In the genomic region with DNA sequence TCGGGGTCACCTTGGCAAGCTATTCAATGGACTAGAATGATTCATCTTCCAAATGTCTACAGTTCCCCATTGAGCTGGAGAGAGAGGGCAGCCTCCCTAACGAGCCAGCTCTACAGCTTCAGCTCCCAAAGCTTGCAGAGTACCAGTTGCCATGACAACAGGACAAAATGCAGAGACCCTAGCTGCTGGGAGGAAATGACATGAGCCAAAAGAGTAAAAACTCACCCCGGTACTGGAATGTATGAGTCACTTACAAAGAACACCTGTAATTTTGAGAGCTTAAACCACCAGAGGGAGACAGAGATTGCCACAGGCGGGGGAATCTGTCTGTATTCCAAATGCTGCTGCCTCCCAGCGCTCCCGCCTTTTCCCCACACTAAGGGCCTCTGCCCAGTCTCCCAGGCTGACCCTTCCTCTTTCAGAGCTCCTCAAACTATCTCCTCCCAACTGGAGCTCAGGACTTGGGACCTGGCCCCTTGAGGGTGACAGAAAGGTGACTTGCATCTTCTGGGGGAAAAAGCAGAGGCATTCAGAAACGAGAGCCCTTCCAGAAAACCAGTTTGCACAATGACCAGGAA, we compare ENCODE assay signal across 8 cellular contexts.
DNase-seq lines count a peak whose midpoint lies in the region; ATAC-seq and TF ChIP-seq lines count a peak whose summit lies in the region.

No MANE protein-coding gene starts in this region.

- DNase-seq in COLO668 (lab: John Stamatoyannopoulos, UW; ENCODE audit: unreplicated experiment), result peak; percentile 26
- peak; percentile 73 for DNase-seq in NCI-H82 (lab: John Stamatoyannopoulos, UW)
- DNase-seq in activated CD8-positive, alpha-beta memory T cell treated with anti-CD3 and anti-CD28 coated beads, Interleukin-2, amount 10 ng/mL, durations not matched to agents 7 days and 5 days, result peak; percentile 78
- DNase-seq in fibroblast of lung (ENCODE audit: low read depth in 2 of 2), result peak; percentile 63 to 91
- peak; percentile 74 for DNase-seq in neuronal stem cell (ENCODE audit: low spot score)
- DNase-seq in tibial artery, result no peak

- peak overlapping the region; percentile 28 for H3K27ac Mint-ChIP-seq in activated CD8-positive, alpha-beta memory T cell treated with anti-CD3 and anti-CD28 coated beads, Interleukin-2, amount 10 ng/mL, durations not matched to agents 7 days and 5 days

- no peak overlapping the region for H2BK12ac ChIP-seq in neuronal stem cell (ENCODE audit: low read length)

- TF ChIP-seq CTCF in fibroblast of lung (conservative IDR thresholded peaks at IDR 0.05 in 1 of 2, IDR thresholded peaks at IDR 0.05 in 1 of 2; ENCODE audit: low read depth in 1 of 2, low read length in 2 of 2) (peak; percentile 39 to 69), tibial artery (IDR thresholded peaks at IDR 0.05) (peak; percentile 10 to 15)

- H3K4me3 Mint-ChIP-seq in activated CD8-positive, alpha-beta memory T cell treated with anti-CD3 and anti-CD28 coated beads, Interleukin-2, amount 10 ng/mL, durations not matched to agents 7 days and 5 days, result no peak overlapping the region

- H3K9me3 ChIP-seq in fibroblast of lung (ENCODE audit: control insufficient read depth, insufficient read depth, low read depth, low read length) (no peaks in the 10 kb centered on the region), neuronal stem cell (replicated peaks in 1 of 2; ENCODE audit: control insufficient read depth in 2 of 2, insufficient read depth in 1 of 2, low read depth in 1 of 2, low read length in 2 of 2) (no peaks in the 10 kb centered on the region), tibial artery (no peaks in the 10 kb centered on the region)

- no peak overlapping the region for H3K23ac ChIP-seq in neuronal stem cell (ENCODE audit: low read depth, low read length, poor library complexity)

- H3K4me1 ChIP-seq in fibroblast of lung (ENCODE audit: control insufficient read depth, extremely low read depth, insufficient read depth, low read length) (no peaks in the 10 kb centered on the region), neuronal stem cell (ENCODE audit: control insufficient read depth in 2 of 2, insufficient read depth in 1 of 2, low read depth in 1 of 2, low read length in 2 of 2) (peaks cover 12 to 15% of the 10 kb centered on the region in 2 donors), tibial artery (no peaks in the 10 kb centered on the region)

- H3K79me1 ChIP-seq in neuronal stem cell (ENCODE audit: low read depth, low read length), result peaks cover 1% of the 10 kb centered on the region

- H3K4me2 ChIP-seq in fibroblast of lung (ENCODE audit: extremely low read depth, insufficient read depth, low read length) (no peak overlapping the region), neuronal stem cell (ENCODE audit: insufficient read depth, low read length, poor library complexity, severe bottlenecking) (no peak overlapping the region)

- no peaks in the 10 kb centered on the region for H3K36me3 ChIP-seq in fibroblast of lung (ENCODE audit: control insufficient read depth, insufficient read depth, low read length)
- H3K36me3 ChIP-seq in neuronal stem cell (replicated peaks in 1 of 2; ENCODE audit: control insufficient read depth in 2 of 2, insufficient read depth in 2 of 2, low read length in 2 of 2), result no peaks in the 10 kb centered on the region
- no peaks in the 10 kb centered on the region for H3K36me3 ChIP-seq in tibial artery

- H3K18ac ChIP-seq in neuronal stem cell (ENCODE audit: low read length), result peak overlapping the region; percentile 72

- H3K9me3 Mint-ChIP-seq in activated CD8-positive, alpha-beta memory T cell treated with anti-CD3 and anti-CD28 coated beads, Interleukin-2, amount 10 ng/mL, durations not matched to agents 7 days and 5 days (ENCODE audit: low read depth), result no peaks in the 10 kb centered on the region

- no peak overlapping the region for H2AK5ac ChIP-seq in neuronal stem cell (ENCODE audit: low read depth, low read length)

- H2AFZ ChIP-seq in fibroblast of lung (ENCODE audit: low read length), result no peak overlapping the region
- H2AFZ ChIP-seq in neuronal stem cell (ENCODE audit: low read length), result peak overlapping the region; percentile 93

- H3K36me3 Mint-ChIP-seq in activated CD8-positive, alpha-beta memory T cell treated with anti-CD3 and anti-CD28 coated beads, Interleukin-2, amount 10 ng/mL, durations not matched to agents 7 days and 5 days, result no peaks in the 10 kb centered on the region

- CTCF ChIA-PET in activated CD8-positive, alpha-beta memory T cell treated with anti-CD3 and anti-CD28 coated beads, Interleukin-2, amount 10 ng/mL, durations not matched to agents 7 days and 5 days (lab: Charles Lee), result interaction anchor here (0.7 to 3.7 kb wide), 23 partner anchors 9 to 590 kb away, joined by 3 to 24 read pairs (median 4); a partner anchor contains a TSS

- no peaks in the 10 kb centered on the region for H4K20me1 ChIP-seq in fibroblast of lung (ENCODE audit: control insufficient read depth, extremely low read depth, insufficient read depth, low read length)

- no peak overlapping the region for H2BK120ac ChIP-seq in neuronal stem cell (ENCODE audit: low read depth, low read length)

- H3K4ac ChIP-seq in neuronal stem cell (ENCODE audit: low read length), result no peak overlapping the region

- no peak overlapping the region for H3K27ac ChIP-seq in fibroblast of lung (ENCODE audit: insufficient read depth, low read length)
- no peak overlapping the region for H3K27ac ChIP-seq in neuronal stem cell (replicated peaks; ENCODE audit: low read length)
- no peak overlapping the region for H3K27ac ChIP-seq in tibial artery

- H2BK5ac ChIP-seq in neuronal stem cell (ENCODE audit: low read length), result no peak overlapping the region

- no CpG with 5 or more reads among the region's 7 CpGs for WGBS in neuronal stem cell (ENCODE audit: extremely low coverage in 2 of 2, insufficient read length in 2 of 2, insufficient replicate concordance in 1 of 2), 2 donors

- ATAC-seq in GM19351 (IDR thresholded peaks at IDR 0.05; ENCODE audit: unreplicated experiment) (peak; percentile 94), HG03354 (IDR thresholded peaks at IDR 0.05; ENCODE audit: poor library complexity, severe bottlenecking, unreplicated experiment) (peak; percentile 98)
- ATAC-seq in activated CD8-positive, alpha-beta memory T cell treated with anti-CD3 and anti-CD28 coated beads, Interleukin-2, amount 10 ng/mL, durations not matched to agents 7 days and 5 days, result peak; percentile 94

- H4K8ac ChIP-seq in neuronal stem cell (ENCODE audit: low read depth, low read length), result no peak overlapping the region

- no peaks in the 10 kb centered on the region for H3K27me3 Mint-ChIP-seq in activated CD8-positive, alpha-beta memory T cell treated with anti-CD3 and anti-CD28 coated beads, Interleukin-2, amount 10 ng/mL, durations not matched to agents 7 days and 5 days

- H2BK15ac ChIP-seq in neuronal stem cell (ENCODE audit: low read length), result no peak overlapping the region

- no peak overlapping the region for H3K14ac ChIP-seq in neuronal stem cell (ENCODE audit: low read length)

- H3K4me1 Mint-ChIP-seq in activated CD8-positive, alpha-beta memory T cell treated with anti-CD3 and anti-CD28 coated beads, Interleukin-2, amount 10 ng/mL, durations not matched to agents 7 days and 5 days, result peaks cover 16% of the 10 kb centered on the region

- H4K91ac ChIP-seq in neuronal stem cell (ENCODE audit: low read depth, low read length, poor library complexity), result no peak overlapping the region

- H3K9ac ChIP-seq in fibroblast of lung (ENCODE audit: insufficient read depth, low read length), result no peak overlapping the region
- H3K9ac ChIP-seq in neuronal stem cell (ENCODE audit: low read depth, low read length, poor library complexity), result no peak overlapping the region

- no peaks in the 10 kb centered on the region for H3K27me3 ChIP-seq in fibroblast of lung (ENCODE audit: control insufficient read depth, insufficient read depth, low read length)
- H3K27me3 ChIP-seq in neuronal stem cell (ENCODE audit: control insufficient read depth in 3 of 3, insufficient read depth in 3 of 3, low read depth in 1 of 3, low read length in 3 of 3), result no peaks in the 10 kb centered on the region
- no peaks in the 10 kb centered on the region for H3K27me3 ChIP-seq in tibial artery

- intact Hi-C loops in tibial artery (cut with DNase I; ENCODE audit: low total_unique reads), result no loop called here

- no peaks in the 10 kb centered on the region for H3K79me2 ChIP-seq in fibroblast of lung (ENCODE audit: control insufficient read depth, insufficient read depth, low read length)

- H3K4me3 ChIP-seq in fibroblast of lung (replicated peaks in 1 of 4; ENCODE audit: control extremely low read depth in 1 of 4, insufficient read depth in 1 of 4, low read depth in 3 of 4, low read length in 4 of 4), result no peak overlapping the region
- H3K4me3 ChIP-seq in neuronal stem cell (ENCODE audit: low read length in 2 of 2), result no peak overlapping the region
- no peak overlapping the region for H3K4me3 ChIP-seq in tibial artery

Comparison
In these comparisons a context has a peak if more than half of its experiments do, and no peak if none do; other contexts are left out.
1. DNase-seq: peak in COLO668 (single experiment), NCI-H82 (single experiment), activated CD8-positive, alpha-beta memory T cell treated with anti-CD3 and anti-CD28 coated beads, Interleukin-2, amount 10 ng/mL, durations not matched to agents 7 days and 5 days (single experiment), fibroblast of lung (2 of 2) and neuronal stem cell (single experiment); none in tibial artery (0 of 2).
2. Peak in every context shown above with its lines, with median percentiles within 50 percentile points of each other: ATAC-seq.